20 cellular contexts compared by ENCODE assay signal in the genomic region with DNA sequence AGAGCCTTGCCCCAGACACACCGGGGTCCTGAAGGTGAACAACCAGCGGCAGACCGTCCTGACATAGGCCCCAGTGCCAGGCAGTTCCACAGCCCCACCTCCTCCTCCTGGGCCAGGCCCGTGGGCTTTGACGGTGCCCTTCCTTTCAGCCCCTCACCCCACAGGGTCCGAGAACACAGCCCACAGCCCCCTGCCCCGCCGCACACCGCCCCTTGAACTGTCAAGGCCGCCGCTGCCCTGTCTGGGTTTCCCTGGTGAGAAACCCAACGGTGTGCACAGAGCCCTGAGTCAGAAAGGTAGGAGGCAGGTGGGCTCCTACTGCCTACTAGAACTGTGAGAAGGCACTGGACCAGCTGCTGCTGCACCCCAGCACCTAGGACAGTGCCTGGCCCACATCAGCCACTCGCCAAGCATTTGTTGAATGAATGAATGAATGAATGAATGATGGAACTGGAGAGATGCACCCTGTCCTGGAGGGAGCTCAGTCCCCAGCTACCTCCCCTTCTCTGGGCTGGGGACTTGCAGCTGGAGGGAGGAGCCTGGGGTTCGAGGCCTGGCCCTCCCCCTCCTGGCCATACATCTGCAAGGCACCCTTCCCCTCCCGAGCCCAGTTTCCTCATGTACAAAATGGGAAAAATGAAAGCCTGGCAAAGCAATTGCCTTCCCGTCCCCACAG.
DNase-seq lines count a peak whose midpoint lies in the region; ATAC-seq and TF ChIP-seq lines count a peak whose summit lies in the region.
"Had no signal": no experiment of that assay in that cellular context is flagged by ENCODE, and none has a peak within 500 bp of the region (broad histone marks: within the 10 kb centered on the region; RNA-seq: fewer than 3 reads in every experiment).

No MANE protein-coding gene starts in this region.

- H3K9me3 Mint-ChIP-seq in progenitor cell of endocrine pancreas (ENCODE audit: low read depth), result no peaks in the 10 kb centered on the region
- H3K9me3 Mint-ChIP-seq: activated T-helper 17 cell treated with anti-CD3 and anti-CD28 coated beads, Interleukin-2, amount 50 U/mL, for 72 hours; memory B cell; natural killer cell treated with Interleukin-12 subunit alpha and Interleukin-12 subunit beta and Interleukin-15 and Interleukin-18, amount 100 ng/mL, for 72 hours had no signal

- intact Hi-C loops in left colon (cut with DNase I, micrococcal nuclease), result no loop called here

- H3K4me3 ChIP-seq in choroid plexus epithelial cell (ENCODE audit: low read depth, low read length), result no peak overlapping the region
- H3K4me3 ChIP-seq: cardiac muscle cell had no signal

- peak; percentile 15 for TF ChIP-seq CTCF in choroid plexus epithelial cell (conservative IDR thresholded peaks at IDR 0.05; ENCODE audit: low read depth, low read length)
- TF ChIP-seq CTCF in progenitor cell of endocrine pancreas (IDR thresholded peaks at IDR 0.05; ENCODE audit: unreplicated experiment), result peak; percentile 16

- in situ Hi-C loops in KBM-7 (cut with MboI; ENCODE audit: low pct_unique_long_range_greater_than_20kb, low sequenced_read_pairs), result no loop called here

- H3K27me3 Mint-ChIP-seq in progenitor cell of endocrine pancreas, result peaks cover 12% of the 10 kb centered on the region

- no peak overlapping the region for H3K4me3 Mint-ChIP-seq in progenitor cell of endocrine pancreas (ENCODE audit: low read depth)
- H3K4me3 Mint-ChIP-seq: activated T-helper 17 cell treated with anti-CD3 and anti-CD28 coated beads, Interleukin-2, amount 50 U/mL, for 72 hours; memory B cell; natural killer cell treated with Interleukin-12 subunit alpha and Interleukin-12 subunit beta and Interleukin-15 and Interleukin-18, amount 100 ng/mL, for 72 hours; stimulated activated naive CD8-positive, alpha-beta T cell treated with anti-CD3 and anti-CD28 coated beads, Interleukin-15, amount 100 ng/mL, for 72 hours; T-cell had no signal

- no peaks in the 10 kb centered on the region for H3K4me1 Mint-ChIP-seq in progenitor cell of endocrine pancreas (ENCODE audit: low read depth)

- DNase-seq in DMS53 (lab: John Stamatoyannopoulos, UW) (peak; percentile 17), DMS53 treated with DMSO at 0.1 percent for 48 hours (lab: John Stamatoyannopoulos, UW; ENCODE audit: unreplicated experiment) (no peak), KBM-7 (peak; percentile 17), choroid plexus epithelial cell (ENCODE audit: low read depth) (peak; percentile 4), progenitor cell of endocrine pancreas (ENCODE audit: low spot score, unreplicated experiment) (no peak), SKM-1 treated with dmso at 0.1 percent for 144 hours (lab: John Stamatoyannopoulos, UW; ENCODE audit: unreplicated experiment) (no peak), left colon (no peak), GM19240 (ENCODE audit: insufficient read length, low spot score) (no peak)
- DNase-seq: activated CD4-positive, CD25-positive, alpha-beta regulatory T cell; DMS79 treated with DMSO at 0.1 percent for 48 hours; GOT3; NCI-H1436; retina; stimulated activated naive CD8-positive, alpha-beta T cell treated with anti-CD3 and anti-CD28 coated beads, Interleukin-15, amount 100 ng/mL, for 72 hours; T-cell had no signal

- ATAC-seq in left colon, result no peak
- ATAC-seq: activated T-helper 17 cell treated with anti-CD3 and anti-CD28 coated beads, Interleukin-2, amount 50 U/mL, for 72 hours; esophagus mucosa; natural killer cell treated with Interleukin-12 subunit alpha and Interleukin-12 subunit beta and Interleukin-15 and Interleukin-18, amount 100 ng/mL, for 72 hours; stimulated activated naive CD8-positive, alpha-beta T cell treated with anti-CD3 and anti-CD28 coated beads, Interleukin-15, amount 100 ng/mL, for 72 hours; T-cell had no signal

- H3K36me3 Mint-ChIP-seq in progenitor cell of endocrine pancreas (ENCODE audit: insufficient read depth), result no peaks in the 10 kb centered on the region
- H3K36me3 Mint-ChIP-seq: natural killer cell treated with Interleukin-12 subunit alpha and Interleukin-12 subunit beta and Interleukin-15 and Interleukin-18, amount 100 ng/mL, for 72 hours; T-cell had no signal

- no peak overlapping the region for H3K27ac Mint-ChIP-seq in progenitor cell of endocrine pancreas
- H3K27ac Mint-ChIP-seq: activated T-helper 17 cell treated with anti-CD3 and anti-CD28 coated beads, Interleukin-2, amount 50 U/mL, for 72 hours; memory B cell; natural killer cell treated with Interleukin-12 subunit alpha and Interleukin-12 subunit beta and Interleukin-15 and Interleukin-18, amount 100 ng/mL, for 72 hours; T-cell had no signal

Comparison
In these comparisons a context has a peak if more than half of its experiments do, and no peak if none do; other contexts are left out.
1. DNase-seq: peak in DMS53 (single experiment), KBM-7 (single experiment) and choroid plexus epithelial cell (single experiment); none in DMS53 treated with DMSO at 0.1 percent for 48 hours (single experiment), progenitor cell of endocrine pancreas (single experiment), SKM-1 treated with dmso at 0.1 percent for 144 hours (single experiment), left colon (0 of 2) and GM19240 (single experiment).